Comparison of ENCODE assay signal across 11 cellular contexts in the genomic region with DNA sequence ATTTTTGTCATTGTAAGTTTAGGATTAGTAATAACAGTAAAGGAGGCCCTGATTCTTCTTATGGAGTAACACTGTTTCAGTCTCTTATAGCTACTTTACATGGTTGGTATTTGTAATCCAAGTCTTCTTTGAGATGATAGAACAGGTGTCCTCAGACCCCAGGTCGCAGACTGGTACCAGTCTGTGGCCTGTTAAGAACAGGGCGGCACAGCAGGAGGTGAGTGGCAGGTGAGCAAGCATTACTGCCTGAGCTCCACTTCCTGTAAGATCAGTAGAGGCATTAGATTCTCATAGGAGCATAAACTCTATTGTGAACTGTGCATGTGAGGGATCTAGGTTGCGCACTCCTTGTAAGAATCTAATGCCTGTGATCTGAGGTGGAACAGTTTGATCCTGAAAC.
"Had no signal": no experiment of that assay in that cellular context is flagged by ENCODE, and none has a peak within 500 bp of the region (broad histone marks: within the 10 kb centered on the region; RNA-seq: fewer than 3 reads in every experiment).

No MANE protein-coding gene starts in this region.

- H3K4me1 ChIP-seq: foreskin keratinocyte, tibial artery, uterus had no signal

- H3K9me3 ChIP-seq: tibial artery, uterus had no signal

- H3K4me3 ChIP-seq: tibial artery, uterus had no signal

- H3K27ac ChIP-seq: foreskin keratinocyte, tibial artery, uterus had no signal

- ATAC-seq: foreskin keratinocyte; naive thymus-derived CD8-positive, alpha-beta T cell; stimulated activated memory B cell treated with anti-CD40 and anti-IgM and Interleukin-4, amounts not matched to agents 10 μg/mL and 1 μg/mL and 100 μg/mL, for 72 hours had no signal

- H3K27me3 ChIP-seq: tibial artery, uterus had no signal

- DNase-seq: activated naive CD4-positive, alpha-beta T cell; aorta; effector memory CD4-positive, alpha-beta T cell; foreskin keratinocyte; glutamatergic neuron; mesenchymal stem cell; naive thymus-derived CD8-positive, alpha-beta T cell; stimulated activated CD4-positive, alpha-beta T cell treated with anti-CD3 and anti-CD28 coated beads, Interleukin-2, amount 100 ng/mL, for 48 hours; tibial artery; uterus had no signal
